In the genomic region with DNA sequence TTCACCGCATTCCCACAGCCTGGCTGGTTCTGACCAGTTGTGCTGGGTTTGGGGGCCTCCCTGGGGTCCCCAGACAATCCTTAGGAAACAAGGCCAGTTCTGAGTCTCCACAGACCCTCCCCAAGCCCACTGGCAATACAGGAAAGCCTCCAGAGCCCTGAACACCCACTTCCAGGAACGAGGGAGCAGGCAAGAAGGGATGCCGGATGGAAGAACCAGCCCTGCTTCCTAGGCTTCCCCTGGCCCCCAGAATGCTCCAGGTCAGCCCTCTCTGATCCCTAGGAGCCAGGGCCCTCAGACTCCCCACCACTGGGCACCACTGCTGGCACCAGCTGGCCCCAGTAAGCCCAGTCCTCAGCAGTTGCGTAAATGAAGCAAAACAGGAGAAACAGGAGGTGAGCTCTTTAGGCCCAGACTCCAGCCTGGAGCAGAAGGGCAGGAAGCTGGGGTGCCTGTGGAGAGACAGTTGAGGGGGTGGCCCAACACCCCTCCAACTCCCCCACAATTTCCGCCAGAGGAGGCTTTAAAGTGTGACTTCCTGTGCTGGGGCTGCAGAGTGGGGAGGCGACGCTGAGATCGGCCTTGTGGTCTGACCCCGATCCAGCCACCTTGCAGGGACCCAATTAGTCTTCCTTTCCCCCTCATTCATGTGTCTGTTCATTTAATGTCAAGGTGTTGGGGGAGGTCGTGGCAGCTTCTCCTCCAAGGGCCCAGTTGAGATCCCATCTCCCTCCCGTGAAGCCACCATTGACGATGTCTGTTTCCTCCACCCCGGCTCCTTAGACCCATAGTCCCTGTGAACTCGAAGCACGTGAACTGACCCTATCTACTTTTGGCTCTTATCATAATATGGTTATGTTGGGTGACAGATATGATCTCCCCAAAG, we compare ENCODE assay signal across 1 cellular context.
TF ChIP-seq lines count a peak whose summit lies in the region.

No MANE protein-coding gene starts in this region.

TF ChIP-seq in GM23338, 12 proteins besides CTCF, POLR2A, EP300 and RAD21 (continued from another document):
- TF ChIP-seq, protein P1, sequence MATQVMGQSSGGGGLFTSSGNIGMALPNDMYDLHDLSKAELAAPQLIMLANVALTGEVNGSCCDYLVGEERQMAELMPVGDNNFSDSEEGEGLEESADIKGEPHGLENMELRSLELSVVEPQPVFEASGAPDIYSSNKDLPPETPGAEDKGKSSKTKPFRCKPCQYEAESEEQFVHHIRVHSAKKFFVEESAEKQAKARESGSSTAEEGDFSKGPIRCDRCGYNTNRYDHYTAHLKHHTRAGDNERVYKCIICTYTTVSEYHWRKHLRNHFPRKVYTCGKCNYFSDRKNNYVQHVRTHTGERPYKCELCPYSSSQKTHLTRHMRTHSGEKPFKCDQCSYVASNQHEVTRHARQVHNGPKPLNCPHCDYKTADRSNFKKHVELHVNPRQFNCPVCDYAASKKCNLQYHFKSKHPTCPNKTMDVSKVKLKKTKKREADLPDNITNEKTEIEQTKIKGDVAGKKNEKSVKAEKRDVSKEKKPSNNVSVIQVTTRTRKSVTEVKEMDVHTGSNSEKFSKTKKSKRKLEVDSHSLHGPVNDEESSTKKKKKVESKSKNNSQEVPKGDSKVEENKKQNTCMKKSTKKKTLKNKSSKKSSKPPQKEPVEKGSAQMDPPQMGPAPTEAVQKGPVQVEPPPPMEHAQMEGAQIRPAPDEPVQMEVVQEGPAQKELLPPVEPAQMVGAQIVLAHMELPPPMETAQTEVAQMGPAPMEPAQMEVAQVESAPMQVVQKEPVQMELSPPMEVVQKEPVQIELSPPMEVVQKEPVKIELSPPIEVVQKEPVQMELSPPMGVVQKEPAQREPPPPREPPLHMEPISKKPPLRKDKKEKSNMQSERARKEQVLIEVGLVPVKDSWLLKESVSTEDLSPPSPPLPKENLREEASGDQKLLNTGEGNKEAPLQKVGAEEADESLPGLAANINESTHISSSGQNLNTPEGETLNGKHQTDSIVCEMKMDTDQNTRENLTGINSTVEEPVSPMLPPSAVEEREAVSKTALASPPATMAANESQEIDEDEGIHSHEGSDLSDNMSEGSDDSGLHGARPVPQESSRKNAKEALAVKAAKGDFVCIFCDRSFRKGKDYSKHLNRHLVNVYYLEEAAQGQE (IDR thresholded peaks at IDR 0.05; ENCODE audit: unreplicated experiment) = no peak
- TF ChIP-seq ZNF114 (CRISPR knock-in tag; IDR thresholded peaks at IDR 0.05) (no peak), ZNF331 (CRISPR knock-in tag; IDR thresholded peaks at IDR 0.05; ENCODE audit: low read depth) (no peak)
- TF ChIP-seq, protein P2, sequence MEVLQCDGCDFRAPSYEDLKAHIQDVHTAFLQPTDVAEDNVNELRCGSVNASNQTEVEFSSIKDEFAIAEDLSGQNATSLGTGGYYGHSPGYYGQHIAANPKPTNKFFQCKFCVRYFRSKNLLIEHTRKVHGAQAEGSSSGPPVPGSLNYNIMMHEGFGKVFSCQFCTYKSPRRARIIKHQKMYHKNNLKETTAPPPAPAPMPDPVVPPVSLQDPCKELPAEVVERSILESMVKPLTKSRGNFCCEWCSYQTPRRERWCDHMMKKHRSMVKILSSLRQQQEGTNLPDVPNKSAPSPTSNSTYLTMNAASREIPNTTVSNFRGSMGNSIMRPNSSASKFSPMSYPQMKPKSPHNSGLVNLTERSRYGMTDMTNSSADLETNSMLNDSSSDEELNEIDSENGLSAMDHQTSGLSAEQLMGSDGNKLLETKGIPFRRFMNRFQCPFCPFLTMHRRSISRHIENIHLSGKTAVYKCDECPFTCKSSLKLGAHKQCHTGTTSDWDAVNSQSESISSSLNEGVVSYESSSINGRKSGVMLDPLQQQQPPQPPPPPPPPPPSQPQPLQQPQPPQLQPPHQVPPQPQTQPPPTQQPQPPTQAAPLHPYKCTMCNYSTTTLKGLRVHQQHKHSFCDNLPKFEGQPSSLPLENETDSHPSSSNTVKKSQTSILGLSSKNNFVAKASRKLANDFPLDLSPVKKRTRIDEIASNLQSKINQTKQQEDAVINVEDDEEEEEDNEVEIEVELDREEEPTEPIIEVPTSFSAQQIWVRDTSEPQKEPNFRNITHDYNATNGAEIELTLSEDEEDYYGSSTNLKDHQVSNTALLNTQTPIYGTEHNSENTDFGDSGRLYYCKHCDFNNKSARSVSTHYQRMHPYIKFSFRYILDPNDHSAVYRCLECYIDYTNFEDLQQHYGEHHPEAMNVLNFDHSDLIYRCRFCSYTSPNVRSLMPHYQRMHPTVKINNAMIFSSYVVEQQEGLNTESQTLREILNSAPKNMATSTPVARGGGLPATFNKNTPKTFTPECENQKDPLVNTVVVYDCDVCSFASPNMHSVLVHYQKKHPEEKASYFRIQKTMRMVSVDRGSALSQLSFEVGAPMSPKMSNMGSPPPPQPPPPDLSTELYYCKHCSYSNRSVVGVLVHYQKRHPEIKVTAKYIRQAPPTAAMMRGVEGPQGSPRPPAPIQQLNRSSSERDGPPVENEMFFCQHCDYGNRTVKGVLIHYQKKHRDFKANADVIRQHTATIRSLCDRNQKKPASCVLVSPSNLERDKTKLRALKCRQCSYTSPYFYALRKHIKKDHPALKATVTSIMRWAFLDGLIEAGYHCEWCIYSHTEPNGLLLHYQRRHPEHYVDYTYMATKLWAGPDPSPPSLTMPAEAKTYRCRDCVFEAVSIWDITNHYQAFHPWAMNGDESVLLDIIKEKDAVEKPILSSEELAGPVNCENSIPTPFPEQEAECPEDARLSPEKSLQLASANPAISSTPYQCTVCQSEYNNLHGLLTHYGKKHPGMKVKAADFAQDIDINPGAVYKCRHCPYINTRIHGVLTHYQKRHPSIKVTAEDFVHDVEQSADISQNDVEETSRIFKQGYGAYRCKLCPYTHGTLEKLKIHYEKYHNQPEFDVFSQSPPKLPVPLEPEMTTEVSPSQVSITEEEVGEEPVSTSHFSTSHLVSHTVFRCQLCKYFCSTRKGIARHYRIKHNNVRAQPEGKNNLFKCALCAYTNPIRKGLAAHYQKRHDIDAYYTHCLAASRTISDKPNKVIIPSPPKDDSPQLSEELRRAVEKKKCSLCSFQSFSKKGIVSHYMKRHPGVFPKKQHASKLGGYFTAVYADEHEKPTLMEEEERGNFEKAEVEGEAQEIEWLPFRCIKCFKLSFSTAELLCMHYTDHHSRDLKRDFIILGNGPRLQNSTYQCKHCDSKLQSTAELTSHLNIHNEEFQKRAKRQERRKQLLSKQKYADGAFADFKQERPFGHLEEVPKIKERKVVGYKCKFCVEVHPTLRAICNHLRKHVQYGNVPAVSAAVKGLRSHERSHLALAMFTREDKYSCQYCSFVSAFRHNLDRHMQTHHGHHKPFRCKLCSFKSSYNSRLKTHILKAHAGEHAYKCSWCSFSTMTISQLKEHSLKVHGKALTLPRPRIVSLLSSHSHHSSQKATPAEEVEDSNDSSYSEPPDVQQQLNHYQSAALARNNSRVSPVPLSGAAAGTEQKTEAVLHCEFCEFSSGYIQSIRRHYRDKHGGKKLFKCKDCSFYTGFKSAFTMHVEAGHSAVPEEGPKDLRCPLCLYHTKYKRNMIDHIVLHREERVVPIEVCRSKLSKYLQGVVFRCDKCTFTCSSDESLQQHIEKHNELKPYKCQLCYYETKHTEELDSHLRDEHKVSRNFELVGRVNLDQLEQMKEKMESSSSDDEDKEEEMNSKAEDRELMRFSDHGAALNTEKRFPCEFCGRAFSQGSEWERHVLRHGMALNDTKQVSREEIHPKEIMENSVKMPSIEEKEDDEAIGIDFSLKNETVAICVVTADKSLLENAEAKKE (CRISPR knock-in tag; IDR thresholded peaks at IDR 0.05) = no peak
- TF ChIP-seq, protein P3, sequence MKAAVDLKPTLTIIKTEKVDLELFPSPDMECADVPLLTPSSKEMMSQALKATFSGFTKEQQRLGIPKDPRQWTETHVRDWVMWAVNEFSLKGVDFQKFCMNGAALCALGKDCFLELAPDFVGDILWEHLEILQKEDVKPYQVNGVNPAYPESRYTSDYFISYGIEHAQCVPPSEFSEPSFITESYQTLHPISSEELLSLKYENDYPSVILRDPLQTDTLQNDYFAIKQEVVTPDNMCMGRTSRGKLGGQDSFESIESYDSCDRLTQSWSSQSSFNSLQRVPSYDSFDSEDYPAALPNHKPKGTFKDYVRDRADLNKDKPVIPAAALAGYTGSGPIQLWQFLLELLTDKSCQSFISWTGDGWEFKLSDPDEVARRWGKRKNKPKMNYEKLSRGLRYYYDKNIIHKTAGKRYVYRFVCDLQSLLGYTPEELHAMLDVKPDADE (IDR thresholded peaks at IDR 0.05) = no peak
TF ChIP-seq in GM23338: peak in this region for 0.
